1 cellular context compared by ENCODE assay signal in genomic region chrX:25007059-25008053, GRCh38.
TF ChIP-seq lines count a peak whose summit lies in the region.

No MANE protein-coding gene starts in this region.

TF ChIP-seq in A549, 52 proteins besides CTCF, POLR2A, EP300 and RAD21:
- TF ChIP-seq REST (IDR thresholded peaks at IDR 0.05), result no peak
- no peak for TF ChIP-seq CEBPB (IDR thresholded peaks at IDR 0.05)
- TF ChIP-seq NFE2L2 (conservative IDR thresholded peaks at IDR 0.05; ENCODE audit: low read length), result no peak
- no peak for TF ChIP-seq MAX (IDR thresholded peaks at IDR 0.05)
- TF ChIP-seq TFCP2L1 (CRISPR knock-in tag; IDR thresholded peaks at IDR 0.05), result no peak
- no peak for TF ChIP-seq HDAC2 (IDR thresholded peaks at IDR 0.05)
- TF ChIP-seq CBX2 (IDR thresholded peaks at IDR 0.05; ENCODE audit: borderline replicate concordance, low read depth), result no peak
- no peak for TF ChIP-seq JUNB (IDR thresholded peaks at IDR 0.05)
- TF ChIP-seq FOSB (CRISPR knock-in tag; IDR thresholded peaks at IDR 0.05), result no peak
- TF ChIP-seq NR3C1 (IDR thresholded peaks at IDR 0.05), result no peak
- no peak for TF ChIP-seq SREBF2 (IDR thresholded peaks at IDR 0.05)
- TF ChIP-seq FOXS1 (CRISPR knock-in tag; IDR thresholded peaks at IDR 0.05), result no peak
- TF ChIP-seq HOXB5 (CRISPR knock-in tag; IDR thresholded peaks at IDR 0.05), result no peak
TF ChIP-seq in A549: peak in this region for 0.
